Comparison of ENCODE assay signal across 8 cellular contexts in the genomic region with DNA sequence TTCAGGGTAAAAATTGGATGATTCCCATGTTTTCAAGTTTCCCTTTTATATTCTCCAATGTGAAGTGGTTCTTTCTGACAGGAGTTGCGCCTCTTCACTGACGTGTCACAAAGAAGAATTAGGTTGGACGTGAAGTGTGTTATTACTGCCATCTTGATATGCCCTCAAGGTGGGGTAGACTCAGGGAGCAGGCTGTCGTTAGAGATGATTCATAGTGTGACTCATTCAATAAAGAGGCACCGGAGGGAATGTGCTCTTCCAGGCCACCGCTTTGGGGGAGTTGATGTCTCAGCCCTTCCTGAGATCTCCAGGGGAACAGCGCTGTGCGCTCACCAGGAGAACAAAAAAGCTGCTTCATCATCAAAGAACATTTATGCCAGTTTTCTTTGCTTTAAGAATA. TPM values are rescaled to one million over a fixed set of nuclear protein-coding genes. Genes with fewer than 3 reads are reported as not detected.
DNase-seq lines count a peak whose midpoint lies in the region; ATAC-seq and TF ChIP-seq lines count a peak whose summit lies in the region.

No MANE protein-coding gene starts in this region.

- peak; percentile 64 for ATAC-seq in mucosa of descending colon
- ATAC-seq in HG02610 (IDR thresholded peaks at IDR 0.05; ENCODE audit: unreplicated experiment): no peak
- no peak for ATAC-seq in HG02884 (IDR thresholded peaks at IDR 0.05; ENCODE audit: unreplicated experiment)
- no peak for ATAC-seq in HG03025 (IDR thresholded peaks at IDR 0.05; ENCODE audit: low FRiP score, unreplicated experiment)

- H3K4me3 ChIP-seq in mucosa of descending colon: no peak overlapping the region

- DNase-seq in activated naive CD4-positive, alpha-beta T cell treated with anti-CD3 and anti-CD28 coated beads for 36 hours: peak; percentile 44
- DNase-seq in activated naive CD4-positive, alpha-beta T cell treated with anti-CD3 and anti-CD28 coated beads, Interleukin-2, amount 50 U/mL, for 16 hours: no peak
- DNase-seq in NOMO-1 (lab: John Stamatoyannopoulos, UW; ENCODE audit: unreplicated experiment in 2 of 2): peak; percentile 37 to 63
- peak; percentile 79 for DNase-seq in amniotic epithelial cell (ENCODE audit: low read depth)
- DNase-seq in mucosa of descending colon: no peak

- no peaks in the 10 kb centered on the region for H3K9me3 Mint-ChIP-seq in activated naive CD4-positive, alpha-beta T cell treated with anti-CD3 and anti-CD28 coated beads for 36 hours

- no peak for TF ChIP-seq CTCF in mucosa of descending colon (IDR thresholded peaks at IDR 0.05)

- CTCF ChIA-PET in activated naive CD4-positive, alpha-beta T cell treated with anti-CD3 and anti-CD28 coated beads for 36 hours (lab: Charles Lee): interaction anchor here (1.1 to 1.9 kb wide), 2 partner anchors 28 to 92 kb away, joined by 3 to 4 read pairs; no protein-coding TSS in a partner anchor

- no peak overlapping the region for H3K27ac Mint-ChIP-seq in activated naive CD4-positive, alpha-beta T cell treated with anti-CD3 and anti-CD28 coated beads for 36 hours

- no peaks in the 10 kb centered on the region for H3K9me3 ChIP-seq in mucosa of descending colon

- no peaks in the 10 kb centered on the region for H3K36me3 ChIP-seq in mucosa of descending colon (ENCODE audit: low read depth)

- peaks cover 38% of the 10 kb centered on the region for H3K4me1 ChIP-seq in mucosa of descending colon (ENCODE audit: low read depth)

- intact Hi-C loops in activated naive CD4-positive, alpha-beta T cell treated with anti-CD3 and anti-CD28 coated beads for 36 hours (cut with micrococcal nuclease): loop anchor here (2.0 to 10.0 kb wide), 5 partner anchors 20 to 504 kb away; partner anchors contain the start of genes HJURP and USP40
- intact Hi-C loops in mucosa of descending colon (cut with DNase I, micrococcal nuclease): loop anchor here in 1 of 2 donors (10.0 kb wide), 1 partner anchor 94 kb away; no protein-coding TSS in a partner anchor

- H3K27me3 Mint-ChIP-seq in activated naive CD4-positive, alpha-beta T cell treated with anti-CD3 and anti-CD28 coated beads for 36 hours (ENCODE audit: low read depth): no peaks in the 10 kb centered on the region

- peaks cover 32% of the 10 kb centered on the region for H3K4me1 Mint-ChIP-seq in activated naive CD4-positive, alpha-beta T cell treated with anti-CD3 and anti-CD28 coated beads for 36 hours (ENCODE audit: low read depth)

- H3K36me3 Mint-ChIP-seq in activated naive CD4-positive, alpha-beta T cell treated with anti-CD3 and anti-CD28 coated beads for 36 hours (ENCODE audit: low read depth): peaks cover under 1% of the 10 kb centered on the region

- no peak overlapping the region for H3K4me3 Mint-ChIP-seq in activated naive CD4-positive, alpha-beta T cell treated with anti-CD3 and anti-CD28 coated beads for 36 hours

RNA-seq across cellular contexts. Expression of gene DGKD, which starts 3.6 kb away (rescaled TPM):
- 10 to 100 TPM; 68.9 to 72.3 TPM for total RNA-seq in activated naive CD4-positive, alpha-beta T cell treated with anti-CD3 and anti-CD28 coated beads for 36 hours
- total RNA-seq in mucosa of descending colon: 100 to 1,000 TPM in 2 of 3 donors, 10 to 100 TPM in 1; 81.8 to 159 (median 102) TPM

RNA-seq across cellular contexts. Expression of gene SAG, which starts 43.1 kb away (rescaled TPM):
- under 1 TPM in 1 of 2 experiments, not detected in 1; 0.19 TPM for total RNA-seq in activated naive CD4-positive, alpha-beta T cell treated with anti-CD3 and anti-CD28 coated beads for 36 hours
- total RNA-seq in mucosa of descending colon: under 1 TPM in 1 of 3 donors, not detected in 2; 0.63 TPM

Comparison
In these comparisons a context has a peak if more than half of its experiments do, and no peak if none do; other contexts are left out.
1. DNase-seq: peak in activated naive CD4-positive, alpha-beta T cell treated with anti-CD3 and anti-CD28 coated beads for 36 hours (single experiment), NOMO-1 (2 of 2) and amniotic epithelial cell (single experiment); none in activated naive CD4-positive, alpha-beta T cell treated with anti-CD3 and anti-CD28 coated beads, Interleukin-2, amount 50 U/mL, for 16 hours (single experiment) and mucosa of descending colon (0 of 3).